1 cellular context compared by ENCODE assay signal in genomic region chr7:55591282-55591931, GRCh38.
TF ChIP-seq lines count a peak whose summit lies in the region.

No MANE protein-coding gene starts in this region.

TF ChIP-seq in HepG2, 621 proteins besides CTCF, POLR2A, EP300 and RAD21 (continued from another document):
- TF ChIP-seq ZNF20 (CRISPR knock-in tag; IDR thresholded peaks at IDR 0.05) (no peak), ZNF274 (CRISPR knock-in tag; IDR thresholded peaks at IDR 0.05) (no peak), GMEB1 (CRISPR knock-in tag; IDR thresholded peaks at IDR 0.05; ENCODE audit: borderline replicate concordance) (no peak), NFE2 (CRISPR knock-in tag; IDR thresholded peaks at IDR 0.05) (no peak), ZFX (CRISPR knock-in tag; IDR thresholded peaks at IDR 0.05; ENCODE audit: low read depth) (no peak), ZHX2 (IDR thresholded peaks at IDR 0.05; ENCODE audit: low read depth) (no peak), ZHX2 (CRISPR knock-in tag; IDR thresholded peaks at IDR 0.05; ENCODE audit: borderline replicate concordance) (no peak), ZNF280B (CRISPR knock-in tag; IDR thresholded peaks at IDR 0.05; ENCODE audit: borderline replicate concordance) (no peak), KMT2A (CRISPR knock-in tag; IDR thresholded peaks at IDR 0.05) (no peak), ZNF44 (CRISPR knock-in tag; IDR thresholded peaks at IDR 0.05) (no peak), DNMT1 (CRISPR knock-in tag; IDR thresholded peaks at IDR 0.05) (no peak), CREB1 (IDR thresholded peaks at IDR 0.05) (no peak), CREB1 (CRISPR knock-in tag; IDR thresholded peaks at IDR 0.05) (no peak), HOXD1 (CRISPR knock-in tag; IDR thresholded peaks at IDR 0.05) (no peak), ISL2 (CRISPR knock-in tag; IDR thresholded peaks at IDR 0.05) (no peak), MTA1 (CRISPR knock-in tag; IDR thresholded peaks at IDR 0.05; ENCODE audit: borderline replicate concordance) (no peak), ZBTB33 (CRISPR knock-in tag; IDR thresholded peaks at IDR 0.05) (no peak)
